ENCODE assay signal across 17 cellular contexts in genomic region chr18:35027206-35027605, GRCh38. TPM values are rescaled to one million over a fixed set of nuclear protein-coding genes. Genes with fewer than 3 reads are reported as not detected.
DNase-seq lines count a peak whose midpoint lies in the region; ATAC-seq, FAIRE-seq and TF ChIP-seq lines count a peak whose summit lies in the region.
"Had no signal": no experiment of that assay in that cellular context is flagged by ENCODE, and none has a peak within 500 bp of the region (broad histone marks: within the 10 kb centered on the region; RNA-seq: fewer than 3 reads in every experiment).

No MANE protein-coding gene starts in this region.

- H3K4me1 ChIP-seq in Loucy (ENCODE audit: insufficient read depth, low read length, poor library complexity, severe bottlenecking), result peaks cover 49% of the 10 kb centered on the region
- peaks cover 9 to 38% (median 25%) of the 10 kb centered on the region in 6 donors for H3K4me1 ChIP-seq in spleen

- no peaks in the 10 kb centered on the region for H3K36me3 ChIP-seq in Loucy (ENCODE audit: insufficient read depth, low read length)
- H3K36me3 ChIP-seq in spleen, result no peaks in the 10 kb centered on the region
- H3K36me3 ChIP-seq: thyroid gland had no signal

- peak overlapping the region; percentile 24 for H3K27ac ChIP-seq in cingulate gyrus (ENCODE audit: low read depth, low read length)
- no peak overlapping the region for H3K27ac ChIP-seq in spleen
- H3K27ac ChIP-seq: PC-9 had no signal

- H3K27me3 ChIP-seq in Loucy (ENCODE audit: insufficient read depth, low read length, poor library complexity, severe bottlenecking), result no peaks in the 10 kb centered on the region
- H3K27me3 ChIP-seq in spleen (replicated peaks in 1 of 7), result no peaks in the 10 kb centered on the region
- H3K27me3 ChIP-seq: thyroid gland had no signal

- peak overlapping the region; percentile 79 to 95 for H3K27ac Mint-ChIP-seq in natural killer cell
- peak overlapping the region in 1 of 2 donors; percentile 75 for H3K27ac Mint-ChIP-seq in natural killer cell treated with Interleukin-12 subunit alpha and Interleukin-12 subunit beta and Interleukin-15 and Interleukin-18, amount 100 ng/mL, for 72 hours

- no peaks in the 10 kb centered on the region for H3K27me3 Mint-ChIP-seq in natural killer cell (ENCODE audit: low read depth in 2 of 2)
- no peaks in the 10 kb centered on the region for H3K27me3 Mint-ChIP-seq in natural killer cell treated with Interleukin-12 subunit alpha and Interleukin-12 subunit beta and Interleukin-15 and Interleukin-18, amount 100 ng/mL, for 72 hours

- no peaks in the 10 kb centered on the region for H4K20me1 ChIP-seq in Loucy (ENCODE audit: insufficient read depth, low read length, poor library complexity, severe bottlenecking)

- no peak for FAIRE-seq in RCC 7860 (lab: Jason Lieb, UNC)
- FAIRE-seq: colon, endometrium had no signal

- peaks cover 0 to 4% of the 10 kb centered on the region in 2 donors for H3K9me3 Mint-ChIP-seq in natural killer cell
- H3K9me3 Mint-ChIP-seq in natural killer cell treated with Interleukin-12 subunit alpha and Interleukin-12 subunit beta and Interleukin-15 and Interleukin-18, amount 100 ng/mL, for 72 hours, result peaks cover 4% of the 10 kb centered on the region

- H3K4me3 ChIP-seq in Loucy (ENCODE audit: low read length, poor library complexity, severe bottlenecking) (no peak overlapping the region), spleen (no peak overlapping the region)
- H3K4me3 ChIP-seq: PC-9, smooth muscle cell, thyroid gland had no signal

- no peak for DNase-seq in natural killer cell
- no peak for DNase-seq in natural killer cell treated with Interleukin-12 subunit alpha and Interleukin-12 subunit beta and Interleukin-15 and Interleukin-18, amount 100 ng/mL, for 72 hours (ENCODE audit: low spot score)
- DNase-seq in spleen, result no peak
- DNase-seq in RCC 7860 (ENCODE audit: low spot score), result no peak
- DNase-seq: Calu3, EL, glutamatergic neuron, NCI-H2227 treated with DMSO at 0.1 percent for 48 hours, PC-9, thyroid gland had no signal

- intact Hi-C loops in natural killer cell (cut with micrococcal nuclease), result loop anchor here (5.0 kb wide), 2 partner anchors 45 to 215 kb away; partner anchors contain the start of gene ZNF397
- intact Hi-C loops in spleen (cut with DNase I; ENCODE audit: low total_unique reads), result loop anchor here (10.0 kb wide), 1 partner anchor 208 kb away; no protein-coding TSS in a partner anchor

- peaks cover 42 to 50% of the 10 kb centered on the region in 2 donors for H3K4me1 Mint-ChIP-seq in natural killer cell
- peaks cover 31% of the 10 kb centered on the region in 2 donors for H3K4me1 Mint-ChIP-seq in natural killer cell treated with Interleukin-12 subunit alpha and Interleukin-12 subunit beta and Interleukin-15 and Interleukin-18, amount 100 ng/mL, for 72 hours (ENCODE audit: low read depth in 2 of 2)

- H3F3A ChIP-seq in Loucy (ENCODE audit: low read depth), result no peaks in the 10 kb centered on the region

- H3K36me3 Mint-ChIP-seq in natural killer cell, result no peaks in the 10 kb centered on the region
- H3K36me3 Mint-ChIP-seq in natural killer cell treated with Interleukin-12 subunit alpha and Interleukin-12 subunit beta and Interleukin-15 and Interleukin-18, amount 100 ng/mL, for 72 hours, result no peaks in the 10 kb centered on the region

- no peaks in the 10 kb centered on the region; the same call in 1 of the 2 replicates for H3K79me2 ChIP-seq in Loucy (ENCODE audit: insufficient read depth, low read length)

- H3K9ac ChIP-seq in Loucy (ENCODE audit: low read depth, low read length, poor library complexity, severe bottlenecking), result no peak overlapping the region

- no peak for TF ChIP-seq POLR2A in spleen (IDR thresholded peaks at IDR 0.05)

- no peak overlapping the region for H3K4me3 Mint-ChIP-seq in natural killer cell
- H3K4me3 Mint-ChIP-seq in natural killer cell treated with Interleukin-12 subunit alpha and Interleukin-12 subunit beta and Interleukin-15 and Interleukin-18, amount 100 ng/mL, for 72 hours, result no peak overlapping the region

- TF ChIP-seq CTCF in natural killer cell (IDR thresholded peaks at IDR 0.05) (no peak), Loucy (conservative IDR thresholded peaks at IDR 0.05; ENCODE audit: low read length) (0 out of 2 replicates have a peak, but pooled peaks have one; percentile 15), spleen (IDR thresholded peaks at IDR 0.05 in 8 of 11, conservative IDR thresholded peaks at IDR 0.05 in 3 of 11) (no peak)

- H3K9me3 ChIP-seq in Loucy (ENCODE audit: insufficient read depth, low read depth, low read length), result no peaks in the 10 kb centered on the region
- H3K9me3 ChIP-seq in spleen, result no peaks in the 10 kb centered on the region
- H3K9me3 ChIP-seq: thyroid gland had no signal

- ATAC-seq in natural killer cell (no peak), GM21717 (IDR thresholded peaks at IDR 0.05; ENCODE audit: unreplicated experiment) (no peak)
- no peak for ATAC-seq in natural killer cell treated with Interleukin-12 subunit alpha and Interleukin-12 subunit beta and Interleukin-15 and Interleukin-18, amount 100 ng/mL, for 72 hours
- ATAC-seq: left lobe of liver had no signal

- no peak overlapping the region for H2AFZ ChIP-seq in Loucy (ENCODE audit: low read length)
- H2AFZ ChIP-seq: PC-9 had no signal

- no peak overlapping the region for H3K4me2 ChIP-seq in Loucy (ENCODE audit: low read depth, low read length, poor library complexity, severe bottlenecking)
- H3K4me2 ChIP-seq: PC-9, smooth muscle cell had no signal

- no peaks in the 10 kb centered on the region for H3K9me2 ChIP-seq in Loucy (replicated peaks; ENCODE audit: low read depth, low read length)

- WGBS in spleen, 5 donors, result 59 to 86% (median 78%) methylated on average over 1 of the region's 1 CpG

RNA-seq across cellular contexts. Expression of gene MAPRE2, which starts 14.0 kb away (rescaled TPM):
- total RNA-seq in natural killer cell (100 to 1,000 TPM; 159 to 283 (median 207) TPM), spleen (10 to 100 TPM; 42.6 to 62.9 (median 50.2) TPM)
- 10 to 100 TPM; 32.8 to 44.4 TPM for total RNA-seq in natural killer cell treated with Interleukin-12 subunit alpha and Interleukin-12 subunit beta and Interleukin-15 and Interleukin-18, amount 100 ng/mL, for 72 hours
- polyA plus RNA-seq in spleen, result 10 to 100 TPM; 18.8 to 21.5 (median 20.6) TPM
